8 cellular contexts compared by ENCODE assay signal in genomic region chr13:29901714-29902631, GRCh38. TPM values are rescaled to one million over a fixed set of nuclear protein-coding genes. Genes with fewer than 3 reads are reported as not detected.
DNase-seq lines count a peak whose midpoint lies in the region; ATAC-seq and TF ChIP-seq lines count a peak whose summit lies in the region.

No MANE protein-coding gene starts in this region.

- peak overlapping the region; percentile 90 for H3K27ac Mint-ChIP-seq in MCF 10A (ENCODE audit: low read depth, unreplicated experiment)

- H3K36me3 Mint-ChIP-seq in MCF 10A (ENCODE audit: insufficient read depth, unreplicated experiment) = no peaks in the 10 kb centered on the region

- H3K9me3 Mint-ChIP-seq in MCF 10A (ENCODE audit: unreplicated experiment) = no peaks in the 10 kb centered on the region

- no peak for DNase-seq in activated CD4-positive, CD25-positive, alpha-beta regulatory T cell treated with anti-CD3 and anti-CD28 coated beads, Interleukin-2, amount 50 U/mL, for 72 hours
- DNase-seq in RWPE1 (ENCODE audit: low spot score) (peak; percentile 77), MCF 10A (ENCODE audit: unreplicated experiment) (peak; percentile 94), non-pigmented ciliary epithelial cell (ENCODE audit: low read depth) (peak; percentile 98), SHP77 treated with DMSO at 0.1 percent for 48 hours (lab: John Stamatoyannopoulos, UW) (no peak)

- H3K4me1 Mint-ChIP-seq in MCF 10A (ENCODE audit: insufficient read depth, unreplicated experiment) = peaks cover 27% of the 10 kb centered on the region

- POLR2A ChIA-PET in RWPE1 (lab: Yijun Ruan, JAX; ENCODE audit: low non-redundant PET) (no interaction called here), MCF 10A (lab: Yijun Ruan, JAX) (interaction anchor here (0.6 to 6.3 kb wide), 20 partner anchors 9 to 467 kb away, joined by 3 to 133 read pairs (median 4); partner anchors contain the start of gene UBL3)

- BruUV-seq in MCF 10A (replicated peaks; lab: Mats Ljungman, UMichigan) = no TSS peak

- peak overlapping the region; percentile 64 for H3K27ac ChIP-seq in RWPE1

- CTCF ChIA-PET in RWPE1 (lab: Yijun Ruan, JAX) (interaction anchor here (1.1 kb wide), 2 partner anchors 22 to 213 kb away, joined by 3 to 4 read pairs; no protein-coding TSS in a partner anchor), MCF 10A (lab: Yijun Ruan, JAX) (interaction anchor here (0.8 to 2.4 kb wide), 6 partner anchors 22 to 210 kb away, joined by 3 to 14 read pairs (median 6); no protein-coding TSS in a partner anchor)

- intact Hi-C loops in MCF 10A (cut with micrococcal nuclease) = loop anchor here (1.0 to 2.0 kb wide), 2 partner anchors 23 to 52 kb away; partner anchors contain the start of gene UBL3

- no peak for TF ChIP-seq CTCF in RWPE1 (conservative IDR thresholded peaks at IDR 0.05; ENCODE audit: low read depth)
- no peak for TF ChIP-seq CTCF in MCF 10A (IDR thresholded peaks at IDR 0.05; ENCODE audit: unreplicated experiment)

- peak; percentile 38 to 53 for ATAC-seq in activated CD4-positive, CD25-positive, alpha-beta regulatory T cell treated with anti-CD3 and anti-CD28 coated beads, Interleukin-2, amount 50 U/mL, for 24 hours
- ATAC-seq in HG02870 (IDR thresholded peaks at IDR 0.05; ENCODE audit: unreplicated experiment) = no peak
- ATAC-seq in GM21576 (IDR thresholded peaks at IDR 0.05; ENCODE audit: unreplicated experiment) = no peak

- peak overlapping the region; percentile 59 for H3K4me3 Mint-ChIP-seq in MCF 10A (ENCODE audit: unreplicated experiment)

- no peaks in the 10 kb centered on the region for H3K27me3 Mint-ChIP-seq in MCF 10A (ENCODE audit: insufficient read depth, unreplicated experiment)

RNA-seq across cellular contexts. Expression of gene UBL3, which starts 51.6 kb away (rescaled TPM):
- total RNA-seq in MCF 10A (2022) = 18.2 and 22.4 TPM in 2 replicates

Comparison
In these comparisons a context has a peak if more than half of its experiments do, and no peak if none do; other contexts are left out.
1. ATAC-seq: peak in activated CD4-positive, CD25-positive, alpha-beta regulatory T cell treated with anti-CD3 and anti-CD28 coated beads, Interleukin-2, amount 50 U/mL, for 24 hours (2 of 2); none in HG02870 (single experiment) and GM21576 (single experiment).
2. DNase-seq: peak in RWPE1 (single experiment), MCF 10A (single experiment) and non-pigmented ciliary epithelial cell (single experiment); none in activated CD4-positive, CD25-positive, alpha-beta regulatory T cell treated with anti-CD3 and anti-CD28 coated beads, Interleukin-2, amount 50 U/mL, for 72 hours (single experiment) and SHP77 treated with DMSO at 0.1 percent for 48 hours (single experiment).